1 cellular context compared by ENCODE assay signal in the genomic region with DNA sequence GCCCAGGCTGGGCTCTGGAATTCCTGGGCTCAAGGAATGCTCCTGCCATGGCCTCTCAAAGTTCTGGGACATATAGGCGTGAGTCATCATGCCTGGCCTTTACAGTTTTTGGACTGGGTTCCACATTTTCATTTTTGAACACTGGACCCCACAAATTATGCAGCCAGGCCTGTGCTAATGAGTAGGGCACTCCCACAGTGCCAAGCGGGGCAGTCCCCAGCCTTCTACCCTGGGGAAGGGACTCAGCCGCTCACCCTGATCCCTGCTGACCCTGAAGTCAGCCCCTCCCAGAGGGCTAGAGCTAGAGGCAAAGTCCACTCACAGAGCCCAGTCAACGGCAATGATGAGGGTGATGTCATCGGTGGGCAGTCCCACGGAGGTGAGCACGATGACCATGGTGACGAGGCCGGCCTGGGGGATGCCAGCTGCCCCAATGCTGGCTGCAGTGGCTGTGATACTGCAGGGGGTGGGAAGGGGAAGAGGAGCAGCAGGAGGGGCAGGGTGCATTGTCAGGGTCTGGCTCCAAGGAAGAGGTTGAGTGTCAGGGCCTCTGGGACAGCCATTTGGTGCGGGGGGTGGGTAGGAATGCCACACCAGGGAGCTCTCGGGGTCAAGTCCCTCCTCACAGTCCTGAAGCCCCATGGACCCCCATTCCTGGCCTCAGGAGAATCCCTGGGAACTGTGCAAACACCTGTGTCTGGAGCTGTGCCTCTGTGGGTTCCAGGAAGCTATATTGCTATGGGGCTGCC.
TF ChIP-seq lines count a peak whose summit lies in the region.

No MANE protein-coding gene starts in this region.

TF ChIP-seq in HepG2, 621 proteins besides CTCF, POLR2A, EP300 and RAD21 (continued from another document and continues in another):
- TF ChIP-seq, protein P1, sequence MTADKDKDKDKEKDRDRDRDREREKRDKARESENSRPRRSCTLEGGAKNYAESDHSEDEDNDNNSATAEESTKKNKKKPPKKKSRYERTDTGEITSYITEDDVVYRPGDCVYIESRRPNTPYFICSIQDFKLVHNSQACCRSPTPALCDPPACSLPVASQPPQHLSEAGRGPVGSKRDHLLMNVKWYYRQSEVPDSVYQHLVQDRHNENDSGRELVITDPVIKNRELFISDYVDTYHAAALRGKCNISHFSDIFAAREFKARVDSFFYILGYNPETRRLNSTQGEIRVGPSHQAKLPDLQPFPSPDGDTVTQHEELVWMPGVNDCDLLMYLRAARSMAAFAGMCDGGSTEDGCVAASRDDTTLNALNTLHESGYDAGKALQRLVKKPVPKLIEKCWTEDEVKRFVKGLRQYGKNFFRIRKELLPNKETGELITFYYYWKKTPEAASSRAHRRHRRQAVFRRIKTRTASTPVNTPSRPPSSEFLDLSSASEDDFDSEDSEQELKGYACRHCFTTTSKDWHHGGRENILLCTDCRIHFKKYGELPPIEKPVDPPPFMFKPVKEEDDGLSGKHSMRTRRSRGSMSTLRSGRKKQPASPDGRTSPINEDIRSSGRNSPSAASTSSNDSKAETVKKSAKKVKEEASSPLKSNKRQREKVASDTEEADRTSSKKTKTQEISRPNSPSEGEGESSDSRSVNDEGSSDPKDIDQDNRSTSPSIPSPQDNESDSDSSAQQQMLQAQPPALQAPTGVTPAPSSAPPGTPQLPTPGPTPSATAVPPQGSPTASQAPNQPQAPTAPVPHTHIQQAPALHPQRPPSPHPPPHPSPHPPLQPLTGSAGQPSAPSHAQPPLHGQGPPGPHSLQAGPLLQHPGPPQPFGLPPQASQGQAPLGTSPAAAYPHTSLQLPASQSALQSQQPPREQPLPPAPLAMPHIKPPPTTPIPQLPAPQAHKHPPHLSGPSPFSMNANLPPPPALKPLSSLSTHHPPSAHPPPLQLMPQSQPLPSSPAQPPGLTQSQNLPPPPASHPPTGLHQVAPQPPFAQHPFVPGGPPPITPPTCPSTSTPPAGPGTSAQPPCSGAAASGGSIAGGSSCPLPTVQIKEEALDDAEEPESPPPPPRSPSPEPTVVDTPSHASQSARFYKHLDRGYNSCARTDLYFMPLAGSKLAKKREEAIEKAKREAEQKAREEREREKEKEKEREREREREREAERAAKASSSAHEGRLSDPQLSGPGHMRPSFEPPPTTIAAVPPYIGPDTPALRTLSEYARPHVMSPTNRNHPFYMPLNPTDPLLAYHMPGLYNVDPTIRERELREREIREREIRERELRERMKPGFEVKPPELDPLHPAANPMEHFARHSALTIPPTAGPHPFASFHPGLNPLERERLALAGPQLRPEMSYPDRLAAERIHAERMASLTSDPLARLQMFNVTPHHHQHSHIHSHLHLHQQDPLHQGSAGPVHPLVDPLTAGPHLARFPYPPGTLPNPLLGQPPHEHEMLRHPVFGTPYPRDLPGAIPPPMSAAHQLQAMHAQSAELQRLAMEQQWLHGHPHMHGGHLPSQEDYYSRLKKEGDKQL (CRISPR knock-in tag; IDR thresholded peaks at IDR 0.05; ENCODE audit: low read depth), result 0 out of 2 replicates have a peak, but pooled peaks have one; percentile 42
- TF ChIP-seq MAFG (CRISPR knock-in tag; IDR thresholded peaks at IDR 0.05), result no peak
- no peak for TF ChIP-seq HNRNPUL1 (IDR thresholded peaks at IDR 0.05; ENCODE audit: low read depth, low read length)
- no peak for TF ChIP-seq KDM5A (IDR thresholded peaks at IDR 0.05; ENCODE audit: borderline replicate concordance, low read length)
- TF ChIP-seq SALL1 (CRISPR knock-in tag; IDR thresholded peaks at IDR 0.05), result peak; percentile 91
- TF ChIP-seq MIER3 (CRISPR knock-in tag; IDR thresholded peaks at IDR 0.05; ENCODE audit: borderline replicate concordance), result peak; percentile 79; the same call in 1 of the 2 replicates
- no peak; the same call in 1 of the 2 replicates for TF ChIP-seq FOXO1 (CRISPR knock-in tag; IDR thresholded peaks at IDR 0.05)
- TF ChIP-seq NR3C1 (CRISPR knock-in tag; IDR thresholded peaks at IDR 0.05), result no peak
- TF ChIP-seq MED1 (CRISPR knock-in tag; IDR thresholded peaks at IDR 0.05), result peak; percentile 90
- TF ChIP-seq GABPA (IDR thresholded peaks at IDR 0.05; ENCODE audit: low read depth, low read length), result no peak
- no peak; the same call in 1 of the 2 replicates for TF ChIP-seq GABPA (CRISPR knock-in tag; IDR thresholded peaks at IDR 0.05; ENCODE audit: low read depth)
- TF ChIP-seq, protein P2, sequence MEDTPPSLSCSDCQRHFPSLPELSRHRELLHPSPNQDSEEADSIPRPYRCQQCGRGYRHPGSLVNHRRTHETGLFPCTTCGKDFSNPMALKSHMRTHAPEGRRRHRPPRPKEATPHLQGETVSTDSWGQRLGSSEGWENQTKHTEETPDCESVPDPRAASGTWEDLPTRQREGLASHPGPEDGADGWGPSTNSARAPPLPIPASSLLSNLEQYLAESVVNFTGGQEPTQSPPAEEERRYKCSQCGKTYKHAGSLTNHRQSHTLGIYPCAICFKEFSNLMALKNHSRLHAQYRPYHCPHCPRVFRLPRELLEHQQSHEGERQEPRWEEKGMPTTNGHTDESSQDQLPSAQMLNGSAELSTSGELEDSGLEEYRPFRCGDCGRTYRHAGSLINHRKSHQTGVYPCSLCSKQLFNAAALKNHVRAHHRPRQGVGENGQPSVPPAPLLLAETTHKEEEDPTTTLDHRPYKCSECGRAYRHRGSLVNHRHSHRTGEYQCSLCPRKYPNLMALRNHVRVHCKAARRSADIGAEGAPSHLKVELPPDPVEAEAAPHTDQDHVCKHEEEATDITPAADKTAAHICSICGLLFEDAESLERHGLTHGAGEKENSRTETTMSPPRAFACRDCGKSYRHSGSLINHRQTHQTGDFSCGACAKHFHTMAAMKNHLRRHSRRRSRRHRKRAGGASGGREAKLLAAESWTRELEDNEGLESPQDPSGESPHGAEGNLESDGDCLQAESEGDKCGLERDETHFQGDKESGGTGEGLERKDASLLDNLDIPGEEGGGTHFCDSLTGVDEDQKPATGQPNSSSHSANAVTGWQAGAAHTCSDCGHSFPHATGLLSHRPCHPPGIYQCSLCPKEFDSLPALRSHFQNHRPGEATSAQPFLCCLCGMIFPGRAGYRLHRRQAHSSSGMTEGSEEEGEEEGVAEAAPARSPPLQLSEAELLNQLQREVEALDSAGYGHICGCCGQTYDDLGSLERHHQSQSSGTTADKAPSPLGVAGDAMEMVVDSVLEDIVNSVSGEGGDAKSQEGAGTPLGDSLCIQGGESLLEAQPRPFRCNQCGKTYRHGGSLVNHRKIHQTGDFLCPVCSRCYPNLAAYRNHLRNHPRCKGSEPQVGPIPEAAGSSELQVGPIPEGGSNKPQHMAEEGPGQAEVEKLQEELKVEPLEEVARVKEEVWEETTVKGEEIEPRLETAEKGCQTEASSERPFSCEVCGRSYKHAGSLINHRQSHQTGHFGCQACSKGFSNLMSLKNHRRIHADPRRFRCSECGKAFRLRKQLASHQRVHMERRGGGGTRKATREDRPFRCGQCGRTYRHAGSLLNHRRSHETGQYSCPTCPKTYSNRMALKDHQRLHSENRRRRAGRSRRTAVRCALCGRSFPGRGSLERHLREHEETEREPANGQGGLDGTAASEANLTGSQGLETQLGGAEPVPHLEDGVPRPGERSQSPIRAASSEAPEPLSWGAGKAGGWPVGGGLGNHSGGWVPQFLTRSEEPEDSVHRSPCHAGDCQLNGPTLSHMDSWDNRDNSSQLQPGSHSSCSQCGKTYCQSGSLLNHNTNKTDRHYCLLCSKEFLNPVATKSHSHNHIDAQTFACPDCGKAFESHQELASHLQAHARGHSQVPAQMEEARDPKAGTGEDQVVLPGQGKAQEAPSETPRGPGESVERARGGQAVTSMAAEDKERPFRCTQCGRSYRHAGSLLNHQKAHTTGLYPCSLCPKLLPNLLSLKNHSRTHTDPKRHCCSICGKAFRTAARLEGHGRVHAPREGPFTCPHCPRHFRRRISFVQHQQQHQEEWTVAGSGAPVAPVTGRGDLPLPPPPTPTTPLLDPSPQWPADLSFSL (CRISPR knock-in tag; IDR thresholded peaks at IDR 0.05), result no peak
- no peak for TF ChIP-seq GTF2F1 (IDR thresholded peaks at IDR 0.05; ENCODE audit: low read length)
- no peak for TF ChIP-seq ZNF549 (CRISPR knock-in tag; IDR thresholded peaks at IDR 0.05)
- no peak for TF ChIP-seq ZNF333 (CRISPR knock-in tag; IDR thresholded peaks at IDR 0.05; ENCODE audit: borderline replicate concordance)
- no peak for TF ChIP-seq ZFY (CRISPR knock-in tag; IDR thresholded peaks at IDR 0.05)
- no peak for TF ChIP-seq BRCA1 (CRISPR knock-in tag; IDR thresholded peaks at IDR 0.05)
- TF ChIP-seq, protein P3, sequence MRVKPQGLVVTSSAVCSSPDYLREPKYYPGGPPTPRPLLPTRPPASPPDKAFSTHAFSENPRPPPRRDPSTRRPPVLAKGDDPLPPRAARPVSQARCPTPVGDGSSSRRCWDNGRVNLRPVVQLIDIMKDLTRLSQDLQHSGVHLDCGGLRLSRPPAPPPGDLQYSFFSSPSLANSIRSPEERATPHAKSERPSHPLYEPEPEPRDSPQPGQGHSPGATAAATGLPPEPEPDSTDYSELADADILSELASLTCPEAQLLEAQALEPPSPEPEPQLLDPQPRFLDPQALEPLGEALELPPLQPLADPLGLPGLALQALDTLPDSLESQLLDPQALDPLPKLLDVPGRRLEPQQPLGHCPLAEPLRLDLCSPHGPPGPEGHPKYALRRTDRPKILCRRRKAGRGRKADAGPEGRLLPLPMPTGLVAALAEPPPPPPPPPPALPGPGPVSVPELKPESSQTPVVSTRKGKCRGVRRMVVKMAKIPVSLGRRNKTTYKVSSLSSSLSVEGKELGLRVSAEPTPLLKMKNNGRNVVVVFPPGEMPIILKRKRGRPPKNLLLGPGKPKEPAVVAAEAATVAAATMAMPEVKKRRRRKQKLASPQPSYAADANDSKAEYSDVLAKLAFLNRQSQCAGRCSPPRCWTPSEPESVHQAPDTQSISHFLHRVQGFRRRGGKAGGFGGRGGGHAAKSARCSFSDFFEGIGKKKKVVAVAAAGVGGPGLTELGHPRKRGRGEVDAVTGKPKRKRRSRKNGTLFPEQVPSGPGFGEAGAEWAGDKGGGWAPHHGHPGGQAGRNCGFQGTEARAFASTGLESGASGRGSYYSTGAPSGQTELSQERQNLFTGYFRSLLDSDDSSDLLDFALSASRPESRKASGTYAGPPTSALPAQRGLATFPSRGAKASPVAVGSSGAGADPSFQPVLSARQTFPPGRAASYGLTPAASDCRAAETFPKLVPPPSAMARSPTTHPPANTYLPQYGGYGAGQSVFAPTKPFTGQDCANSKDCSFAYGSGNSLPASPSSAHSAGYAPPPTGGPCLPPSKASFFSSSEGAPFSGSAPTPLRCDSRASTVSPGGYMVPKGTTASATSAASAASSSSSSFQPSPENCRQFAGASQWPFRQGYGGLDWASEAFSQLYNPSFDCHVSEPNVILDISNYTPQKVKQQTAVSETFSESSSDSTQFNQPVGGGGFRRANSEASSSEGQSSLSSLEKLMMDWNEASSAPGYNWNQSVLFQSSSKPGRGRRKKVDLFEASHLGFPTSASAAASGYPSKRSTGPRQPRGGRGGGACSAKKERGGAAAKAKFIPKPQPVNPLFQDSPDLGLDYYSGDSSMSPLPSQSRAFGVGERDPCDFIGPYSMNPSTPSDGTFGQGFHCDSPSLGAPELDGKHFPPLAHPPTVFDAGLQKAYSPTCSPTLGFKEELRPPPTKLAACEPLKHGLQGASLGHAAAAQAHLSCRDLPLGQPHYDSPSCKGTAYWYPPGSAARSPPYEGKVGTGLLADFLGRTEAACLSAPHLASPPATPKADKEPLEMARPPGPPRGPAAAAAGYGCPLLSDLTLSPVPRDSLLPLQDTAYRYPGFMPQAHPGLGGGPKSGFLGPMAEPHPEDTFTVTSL (CRISPR knock-in tag; IDR thresholded peaks at IDR 0.05; ENCODE audit: borderline replicate concordance), result 0 out of 2 replicates have a peak, but pooled peaks have one; percentile 19
- TF ChIP-seq PAX8 (CRISPR knock-in tag; IDR thresholded peaks at IDR 0.05; ENCODE audit: borderline replicate concordance), result no peak
- TF ChIP-seq, protein P4, sequence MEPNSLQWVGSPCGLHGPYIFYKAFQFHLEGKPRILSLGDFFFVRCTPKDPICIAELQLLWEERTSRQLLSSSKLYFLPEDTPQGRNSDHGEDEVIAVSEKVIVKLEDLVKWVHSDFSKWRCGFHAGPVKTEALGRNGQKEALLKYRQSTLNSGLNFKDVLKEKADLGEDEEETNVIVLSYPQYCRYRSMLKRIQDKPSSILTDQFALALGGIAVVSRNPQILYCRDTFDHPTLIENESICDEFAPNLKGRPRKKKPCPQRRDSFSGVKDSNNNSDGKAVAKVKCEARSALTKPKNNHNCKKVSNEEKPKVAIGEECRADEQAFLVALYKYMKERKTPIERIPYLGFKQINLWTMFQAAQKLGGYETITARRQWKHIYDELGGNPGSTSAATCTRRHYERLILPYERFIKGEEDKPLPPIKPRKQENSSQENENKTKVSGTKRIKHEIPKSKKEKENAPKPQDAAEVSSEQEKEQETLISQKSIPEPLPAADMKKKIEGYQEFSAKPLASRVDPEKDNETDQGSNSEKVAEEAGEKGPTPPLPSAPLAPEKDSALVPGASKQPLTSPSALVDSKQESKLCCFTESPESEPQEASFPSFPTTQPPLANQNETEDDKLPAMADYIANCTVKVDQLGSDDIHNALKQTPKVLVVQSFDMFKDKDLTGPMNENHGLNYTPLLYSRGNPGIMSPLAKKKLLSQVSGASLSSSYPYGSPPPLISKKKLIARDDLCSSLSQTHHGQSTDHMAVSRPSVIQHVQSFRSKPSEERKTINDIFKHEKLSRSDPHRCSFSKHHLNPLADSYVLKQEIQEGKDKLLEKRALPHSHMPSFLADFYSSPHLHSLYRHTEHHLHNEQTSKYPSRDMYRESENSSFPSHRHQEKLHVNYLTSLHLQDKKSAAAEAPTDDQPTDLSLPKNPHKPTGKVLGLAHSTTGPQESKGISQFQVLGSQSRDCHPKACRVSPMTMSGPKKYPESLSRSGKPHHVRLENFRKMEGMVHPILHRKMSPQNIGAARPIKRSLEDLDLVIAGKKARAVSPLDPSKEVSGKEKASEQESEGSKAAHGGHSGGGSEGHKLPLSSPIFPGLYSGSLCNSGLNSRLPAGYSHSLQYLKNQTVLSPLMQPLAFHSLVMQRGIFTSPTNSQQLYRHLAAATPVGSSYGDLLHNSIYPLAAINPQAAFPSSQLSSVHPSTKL (CRISPR knock-in tag; IDR thresholded peaks at IDR 0.05), result peak; percentile 82
- TF ChIP-seq, protein P5, sequence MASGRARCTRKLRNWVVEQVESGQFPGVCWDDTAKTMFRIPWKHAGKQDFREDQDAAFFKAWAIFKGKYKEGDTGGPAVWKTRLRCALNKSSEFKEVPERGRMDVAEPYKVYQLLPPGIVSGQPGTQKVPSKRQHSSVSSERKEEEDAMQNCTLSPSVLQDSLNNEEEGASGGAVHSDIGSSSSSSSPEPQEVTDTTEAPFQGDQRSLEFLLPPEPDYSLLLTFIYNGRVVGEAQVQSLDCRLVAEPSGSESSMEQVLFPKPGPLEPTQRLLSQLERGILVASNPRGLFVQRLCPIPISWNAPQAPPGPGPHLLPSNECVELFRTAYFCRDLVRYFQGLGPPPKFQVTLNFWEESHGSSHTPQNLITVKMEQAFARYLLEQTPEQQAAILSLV (CRISPR knock-in tag; IDR thresholded peaks at IDR 0.05; ENCODE audit: borderline replicate concordance), result peak; percentile 27; the same call in 1 of the 2 replicates
- peak; percentile 89 for TF ChIP-seq GATAD2A (CRISPR knock-in tag; IDR thresholded peaks at IDR 0.05)
- TF ChIP-seq ZNF644 (CRISPR knock-in tag; IDR thresholded peaks at IDR 0.05; ENCODE audit: low read depth), result peak; percentile 85; the same call in 1 of the 2 replicates
- no peak for TF ChIP-seq NFE2 (CRISPR knock-in tag; IDR thresholded peaks at IDR 0.05)
- peak; percentile 66; the same call in 1 of the 2 replicates for TF ChIP-seq ZNF788 (CRISPR knock-in tag; IDR thresholded peaks at IDR 0.05; ENCODE audit: borderline replicate concordance)
- peak; percentile 45; the same call in 1 of the 2 replicates for TF ChIP-seq BHLHE40 (IDR thresholded peaks at IDR 0.05; ENCODE audit: low read length)
- TF ChIP-seq FOXA1 (IDR thresholded peaks at IDR 0.05), result no peak
- TF ChIP-seq FOXA1 (CRISPR knock-in tag; IDR thresholded peaks at IDR 0.05), result no peak
- TF ChIP-seq ZC3H4 (CRISPR knock-in tag; IDR thresholded peaks at IDR 0.05; ENCODE audit: borderline replicate concordance), result no peak
